Comparison of ENCODE assay signal across 20 cellular contexts in genomic region chr14:83779266-83779665, GRCh38.
DNase-seq lines count a peak whose midpoint lies in the region; ATAC-seq, FAIRE-seq and TF ChIP-seq lines count a peak whose summit lies in the region.
"Had no signal": no experiment of that assay in that cellular context is flagged by ENCODE, and none has a peak within 500 bp of the region (broad histone marks: within the 10 kb centered on the region; RNA-seq: fewer than 3 reads in every experiment).

No MANE protein-coding gene starts in this region.

- no peak for ATAC-seq in HG03520 (IDR thresholded peaks at IDR 0.05; ENCODE audit: unreplicated experiment)
- ATAC-seq: GM12878 had no signal

- intact Hi-C loops in posterior cingulate gyrus (cut with DNase I) (no loop called here), spleen (cut with DNase I; ENCODE audit: low total_unique reads) (no loop called here)

- H3K4me3 ChIP-seq in epithelial cell of proximal tubule (ENCODE audit: low read depth, low read length) (no peak overlapping the region), retinal pigment epithelial cell (ENCODE audit: low read length) (no peak overlapping the region), spleen (no peak overlapping the region)
- H3K4me3 ChIP-seq: GM12878, left ventricle myocardium inferior, tibial nerve had no signal

- no peak for TF ChIP-seq POLR2A in spleen (IDR thresholded peaks at IDR 0.05)

- peaks cover 0 to 8% (median 0%) of the 10 kb centered on the region in 8 donors for H3K9me3 ChIP-seq in spleen
- H3K9me3 ChIP-seq: left ventricle myocardium inferior, SK-N-SH, tibial nerve had no signal

- no peak overlapping the region for H3K27ac ChIP-seq in spleen
- H3K27ac ChIP-seq: left ventricle myocardium inferior, tibial nerve had no signal

- no peaks in the 10 kb centered on the region for H3K4me1 ChIP-seq in spleen
- H3K4me1 ChIP-seq: left ventricle myocardium inferior, tibial nerve had no signal

- H3K27me3 ChIP-seq in spleen (replicated peaks in 1 of 7), result no peaks in the 10 kb centered on the region
- H3K27me3 ChIP-seq: tibial nerve had no signal

- TF ChIP-seq CTCF in epithelial cell of proximal tubule (conservative IDR thresholded peaks at IDR 0.05; ENCODE audit: low read depth, low read length) (no peak), retinal pigment epithelial cell (conservative IDR thresholded peaks at IDR 0.05; ENCODE audit: low read depth, low read length) (no peak), spleen (IDR thresholded peaks at IDR 0.05 in 8 of 11, conservative IDR thresholded peaks at IDR 0.05 in 3 of 11) (no peak)

- DNase-seq in GM04504 (ENCODE audit: low read depth) (peak; percentile 17), RCC 7860 (ENCODE audit: low spot score) (peak; percentile 76), epithelial cell of proximal tubule (ENCODE audit: low read depth) (peak; percentile 47), retinal pigment epithelial cell (ENCODE audit: low read depth) (peak; percentile 86), posterior cingulate gyrus (no peak), spleen (no peak), putamen (ENCODE audit: low spot score) (no peak)
- DNase-seq: activated gamma-delta T cell treated with Interleukin-2 at 50 U/mL for 16 hours; DMS79; hypothalamus; left ventricle myocardium inferior; NCI-H1092; NCI-H2227 treated with DMSO at 0.1 percent for 48 hours; SK-N-SH; stimulated activated CD4-positive, alpha-beta T cell treated with anti-CD3 and anti-CD28 coated beads, Interleukin-1b, Interleukin-23, amount 100 ng/mL, for 48 hours; stimulated activated CD8-positive, alpha-beta memory T cell treated with anti-CD3 and anti-CD28 coated beads, Interleukin-4, amount 100 ng/mL, for 48 hours had no signal

- WGBS in spleen, 5 donors, result 57 to 95% (median 64%) methylated on average over 2 of the region's 2 CpGs

- peak; percentile 84 for FAIRE-seq in RCC 7860 (lab: Jason Lieb, UNC)
- FAIRE-seq: endometrium, GM12878 had no signal

- H3K36me3 ChIP-seq in spleen, result no peaks in the 10 kb centered on the region
- H3K36me3 ChIP-seq: left ventricle myocardium inferior, tibial nerve had no signal

Comparison
In these comparisons a context has a peak if more than half of its experiments do, and no peak if none do; other contexts are left out.
1. DNase-seq: peak in GM04504 (single experiment), RCC 7860 (single experiment), epithelial cell of proximal tubule (single experiment) and retinal pigment epithelial cell (single experiment); none in posterior cingulate gyrus (0 of 10), spleen (single experiment) and putamen (single experiment).